8 cellular contexts compared by ENCODE assay signal in genomic region chr16:3457434-3458252, GRCh38.
DNase-seq lines count a peak whose midpoint lies in the region; ATAC-seq and TF ChIP-seq lines count a peak whose summit lies in the region.

No MANE protein-coding gene starts in this region.

- DNase-seq in DMS53 (lab: John Stamatoyannopoulos, UW) (peak; percentile 94), HuH-7.5 (ENCODE audit: low spot score) (peak; percentile 95), erythroblast (lab: John Stamatoyannopoulos, UW) (peak; percentile 94 to 96)
- peak; percentile 92 for DNase-seq in activated T-cell treated with anti-CD3 and anti-CD28 coated beads, Interleukin-2, amount 50 U/mL, for 1 hour
- peak; percentile 76 to 77 for DNase-seq in stimulated activated CD8-positive, alpha-beta memory T cell treated with anti-CD3 and anti-CD28 coated beads, Interleukin-7, amount 100 ng/mL, for 1 hour (ENCODE audit: low read depth in 2 of 2)

- H3K4me3 ChIP-seq in OCI-LY3 (ENCODE audit: low read length) (peak overlapping the region; percentile 97), muscle layer of colon (ENCODE audit: low read depth in 1 of 2, low read length in 2 of 2) (peak overlapping the region; percentile 58 to 90)

- H3K36me3 ChIP-seq in OCI-LY3 (replicated peaks; ENCODE audit: low read depth, low read length) (no peaks in the 10 kb centered on the region), muscle layer of colon (ENCODE audit: insufficient read depth, low read length) (no peaks in the 10 kb centered on the region)

- peak; percentile 79 for ATAC-seq in GM21528 (IDR thresholded peaks at IDR 0.05; ENCODE audit: low FRiP score, unreplicated experiment)

- peaks cover 54% of the 10 kb centered on the region for H3K79me2 ChIP-seq in OCI-LY3 (ENCODE audit: low read length)

- no peak overlapping the region for H2AFZ ChIP-seq in OCI-LY3 (ENCODE audit: low read depth, low read length)

- H4K20me1 ChIP-seq in OCI-LY3 (ENCODE audit: insufficient read depth, low read length): peaks cover 27% of the 10 kb centered on the region

- peak; percentile 77 for TF ChIP-seq POLR2A in erythroblast (IDR thresholded peaks at IDR 0.05; ENCODE audit: low read length)

- peak overlapping the region; percentile 96 for H3K9ac ChIP-seq in OCI-LY3 (ENCODE audit: low read length)
- H3K9ac ChIP-seq in muscle layer of colon (ENCODE audit: low read length): peak overlapping the region; percentile 71

- no peaks in the 10 kb centered on the region for H3K9me3 ChIP-seq in OCI-LY3 (ENCODE audit: insufficient read depth, low read length)
- no peaks in the 10 kb centered on the region for H3K9me3 ChIP-seq in muscle layer of colon (ENCODE audit: low read length)

- peak; percentile 35 for TF ChIP-seq CTCF in OCI-LY3 (IDR thresholded peaks at IDR 0.05; ENCODE audit: low read depth, low read length)

- H3K27me3 ChIP-seq in OCI-LY3 (ENCODE audit: low read depth, low read length) (no peaks in the 10 kb centered on the region), muscle layer of colon (ENCODE audit: control insufficient read depth in 1 of 2, insufficient read depth in 2 of 2, low read length in 2 of 2) (no peaks in the 10 kb centered on the region)

- peak overlapping the region; percentile 59 for H3K27ac ChIP-seq in OCI-LY3 (ENCODE audit: low read length)
- peak overlapping the region; percentile 95 for H3K27ac ChIP-seq in muscle layer of colon (ENCODE audit: low read depth, low read length)

- H3K4me1 ChIP-seq in OCI-LY3 (ENCODE audit: low read length) (peaks cover 14% of the 10 kb centered on the region), muscle layer of colon (ENCODE audit: insufficient read depth, low read length) (peaks cover 31% of the 10 kb centered on the region)

- peak overlapping the region; percentile 98 for H3K4me2 ChIP-seq in OCI-LY3 (ENCODE audit: low read length)

Comparison
In these comparisons a context has a peak if more than half of its experiments do, and no peak if none do; other contexts are left out.
1. Peak in every context shown above with its lines: DNase-seq, ATAC-seq, H3K4me3 ChIP-seq and H3K27ac ChIP-seq.